In genomic region chr5:159507661-159508060, GRCh38 we compare ENCODE assay signal across 27 cellular contexts.
DNase-seq lines count a peak whose midpoint lies in the region; ATAC-seq and TF ChIP-seq lines count a peak whose summit lies in the region.
"Had no signal": no experiment of that assay in that cellular context is flagged by ENCODE, and none has a peak within 500 bp of the region (broad histone marks: within the 10 kb centered on the region; RNA-seq: fewer than 3 reads in every experiment).

No MANE protein-coding gene starts in this region.

- H3K27ac Mint-ChIP-seq in progenitor cell of endocrine pancreas = peak overlapping the region; percentile 23
- H3K27ac Mint-ChIP-seq: CD8-positive, alpha-beta T cell had no signal

- H3K4me3 ChIP-seq in right atrium auricular region = no peak overlapping the region
- H3K4me3 ChIP-seq in right cardiac atrium (ENCODE audit: low read length) = no peak overlapping the region
- H3K4me3 ChIP-seq: A549, GM12878, HAP-1, MG63, SJSA1 had no signal

- no peak overlapping the region for H3K4me3 Mint-ChIP-seq in progenitor cell of endocrine pancreas (ENCODE audit: low read depth)
- H3K4me3 Mint-ChIP-seq: CD8-positive, alpha-beta T cell; HFFc6 had no signal

- WGBS in right cardiac atrium = 83% methylated on average over 3 of the region's 3 CpGs

- no peaks in the 10 kb centered on the region for H3K36me3 ChIP-seq in right atrium auricular region
- H3K36me3 ChIP-seq: HAP-1, MG63, SJSA1 had no signal

- ATAC-seq in Right ventricle myocardium inferior (no peak), right cardiac atrium (no peak)
- ATAC-seq: A549; CD8-positive, alpha-beta T cell; GM12878 had no signal

- H3K4me1 ChIP-seq in right atrium auricular region (peaks cover 0 to 33% of the 10 kb centered on the region in 2 donors), right cardiac atrium (ENCODE audit: control insufficient read depth, insufficient read depth, low read length) (peaks cover 9% of the 10 kb centered on the region)
- H3K4me1 ChIP-seq: HAP-1 had no signal

- H3K27ac ChIP-seq in right atrium auricular region = peak overlapping the region; percentile 80 to 85
- H3K27ac ChIP-seq in right cardiac atrium (ENCODE audit: low read length) = peak overlapping the region; percentile 38
- H3K27ac ChIP-seq: C4-2B, SJSA1 had no signal

- no peaks in the 10 kb centered on the region for H3K36me3 Mint-ChIP-seq in progenitor cell of endocrine pancreas (ENCODE audit: insufficient read depth)
- H3K36me3 Mint-ChIP-seq: CD8-positive, alpha-beta T cell had no signal

- H3K27me3 Mint-ChIP-seq in progenitor cell of endocrine pancreas = no peaks in the 10 kb centered on the region

- H3K9me3 Mint-ChIP-seq in progenitor cell of endocrine pancreas (ENCODE audit: low read depth) = no peaks in the 10 kb centered on the region
- H3K9me3 Mint-ChIP-seq: CD8-positive, alpha-beta T cell; HFFc6 had no signal

- no peak for TF ChIP-seq CTCF in right atrium auricular region (IDR thresholded peaks at IDR 0.05)
- TF ChIP-seq CTCF in progenitor cell of endocrine pancreas (IDR thresholded peaks at IDR 0.05; ENCODE audit: unreplicated experiment) = no peak

- no peak for DNase-seq in right atrium auricular region (ENCODE audit: low spot score)
- no peak for DNase-seq in Right ventricle myocardium inferior (ENCODE audit: missing footprints)
- no peak for DNase-seq in right cardiac atrium
- no peak for DNase-seq in progenitor cell of endocrine pancreas (ENCODE audit: low spot score, unreplicated experiment)
- DNase-seq in AG08395 (ENCODE audit: low spot score) = no peak
- DNase-seq in NCI-H146 treated with DMSO at 0.1 percent for 48 hours (lab: John Stamatoyannopoulos, UW; ENCODE audit: unreplicated experiment) = no peak
- DNase-seq in T1000 (lab: John Stamatoyannopoulos, UW) = no peak
- DNase-seq: Caco-2; CD8-positive, alpha-beta T cell; DMS79; EL; GDM1; GOT3; HFFc6; Kasumi-1; MG63; NCI-H1105 treated with DMSO at 0.1 percent for 48 hours; NCI-H146; NCI-H2029; NCI-H446; NCI-H524 treated with DMSO at 0.1 percent for 48 hours; NCI-H774 had no signal

- H3K27me3 ChIP-seq in right atrium auricular region (no peaks in the 10 kb centered on the region), right cardiac atrium (ENCODE audit: control insufficient read depth, insufficient read depth) (no peaks in the 10 kb centered on the region)
- H3K27me3 ChIP-seq: MG63, SJSA1 had no signal

- intact Hi-C loops in Right ventricle myocardium inferior (cut with DNase I) (loop anchor here (5.0 kb wide), 2 partner anchors 65 to 100 kb away; no protein-coding TSS in a partner anchor), right cardiac atrium (cut with DNase I) (loop anchor here in 1 of 4 donors (10.0 kb wide), 1 partner anchor 53 kb away; no protein-coding TSS in a partner anchor)

- H3K9me3 ChIP-seq in right atrium auricular region (no peaks in the 10 kb centered on the region), right cardiac atrium (ENCODE audit: control insufficient read depth, low read length) (no peaks in the 10 kb centered on the region)
- H3K9me3 ChIP-seq: A549, Caco-2, HAP-1, MG63, SJSA1 had no signal

- peaks cover 8% of the 10 kb centered on the region for H3K4me1 Mint-ChIP-seq in progenitor cell of endocrine pancreas (ENCODE audit: low read depth)
